ENCODE assay signal across 24 cellular contexts in the genomic region with DNA sequence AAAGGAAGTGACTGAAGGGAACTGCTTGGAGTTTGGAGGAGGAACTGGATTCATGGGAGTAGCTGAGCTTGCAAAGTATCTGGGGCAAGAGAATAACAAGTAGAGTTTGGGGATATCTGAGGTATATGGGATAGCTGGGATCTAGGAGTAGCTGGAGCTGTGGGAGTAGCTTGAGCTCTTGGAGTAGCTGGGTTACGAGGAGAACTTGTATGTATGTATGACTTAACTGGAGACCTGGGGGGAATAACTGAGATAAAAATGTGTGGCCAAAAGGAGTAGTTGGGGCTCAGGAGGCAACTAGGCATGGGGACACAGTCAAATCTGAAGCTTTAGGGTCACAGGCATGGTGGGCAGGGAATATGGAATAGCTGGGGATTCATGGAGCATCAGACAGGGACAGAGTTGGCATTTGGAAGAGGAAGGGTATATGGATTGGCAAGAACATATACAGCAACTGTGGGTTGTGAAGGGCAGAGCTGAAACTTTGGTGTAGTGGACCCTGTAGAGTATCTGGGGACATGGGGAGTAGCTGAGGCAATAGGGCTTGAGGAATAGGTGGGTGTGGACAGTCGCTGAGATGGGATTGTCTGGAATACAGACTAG. TPM values are rescaled to one million over a fixed set of nuclear protein-coding genes. Genes with fewer than 3 reads are reported as not detected.
"Had no signal": no experiment of that assay in that cellular context is flagged by ENCODE, and none has a peak within 500 bp of the region (broad histone marks: within the 10 kb centered on the region; RNA-seq: fewer than 3 reads in every experiment).

No MANE protein-coding gene starts in this region.

- H3K27ac ChIP-seq: HL-60, RWPE1 had no signal

- DNase-seq: KBM-7, MG63, NCI-H1092, NCI-H1105 treated with DMSO at 0.1 percent for 48 hours, NCI-H1417 treated with DMSO at 0.1 percent for 48 hours, NCI-H146, NCI-H1694 treated with DMSO at 0.1 percent for 48 hours, NCI-H2029, NCI-H2081 treated with DMSO at 0.1 percent for 48 hours, NCI-H2171, NCI-H226, NCI-H446, NCI-H510A, NCI-H524 treated with DMSO at 0.1 percent for 48 hours, NCI-H69, NCI-H774, PC-3, SHP77, SK-N-SH, SW 1271 had no signal

- H3K4me3 ChIP-seq: MG63 had no signal

- H3K9me3 ChIP-seq: MG63, SK-N-SH had no signal

- ATAC-seq: Panc1, PC-3 had no signal

- H3K36me3 ChIP-seq: MG63 had no signal

RNA-seq across cellular contexts. Expression of a gene that starts 28.3 kb away (rescaled TPM):
- total RNA-seq: PC-3, SK-MEL-5 had no signal

RNA-seq across cellular contexts. Expression of a gene that starts 47.6 kb away (rescaled TPM):
- total RNA-seq: PC-3, SK-MEL-5 had no signal
